16 cellular contexts compared by ENCODE assay signal in the genomic region with DNA sequence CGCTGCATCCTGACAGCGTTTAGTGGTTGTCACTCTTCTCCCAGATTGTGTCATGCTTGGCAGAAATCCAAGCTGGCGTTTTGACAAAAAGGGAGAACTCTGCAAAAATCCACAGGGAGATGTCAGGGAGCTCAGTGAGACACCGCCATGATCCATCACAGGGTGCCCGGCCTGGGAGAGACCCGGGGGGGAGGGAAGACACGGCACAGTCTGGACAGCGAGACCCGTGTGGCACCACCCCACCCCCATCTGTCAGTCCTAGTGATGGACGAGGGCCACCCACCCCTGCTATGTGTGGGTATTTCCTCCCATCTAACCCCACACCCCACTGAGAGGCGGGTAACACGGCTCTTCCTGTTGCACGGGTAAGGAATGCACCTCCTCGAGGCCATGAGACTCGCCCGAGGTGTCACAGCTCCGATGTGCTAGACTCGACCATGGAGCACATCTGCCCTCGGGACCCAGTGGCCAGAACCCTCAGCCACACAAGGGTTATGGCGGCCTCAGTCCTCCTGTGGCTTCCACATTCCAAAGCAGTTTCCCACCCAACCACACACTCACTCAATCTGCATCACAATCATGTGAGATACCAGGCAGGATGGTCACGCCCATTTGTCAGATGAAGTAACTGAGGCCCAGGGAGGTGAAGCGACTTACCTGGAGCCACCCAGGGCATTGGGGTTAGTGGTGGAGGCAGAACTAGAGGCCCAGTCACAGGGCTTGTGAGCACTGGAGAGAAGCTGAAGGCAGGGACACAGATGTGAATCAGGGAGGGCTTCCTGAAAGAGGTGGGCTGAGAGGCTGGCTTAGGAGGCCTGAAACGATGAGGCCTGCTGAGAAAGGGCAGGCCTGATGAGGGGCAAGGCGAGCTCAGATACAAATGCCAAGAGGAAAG.
DNase-seq lines count a peak whose midpoint lies in the region; ATAC-seq and TF ChIP-seq lines count a peak whose summit lies in the region.
"Had no signal": no experiment of that assay in that cellular context is flagged by ENCODE, and none has a peak within 500 bp of the region (broad histone marks: within the 10 kb centered on the region; RNA-seq: fewer than 3 reads in every experiment).

No MANE protein-coding gene starts in this region.

- no peaks in the 10 kb centered on the region for H3K4me1 Mint-ChIP-seq in activated T-helper 17 cell treated with anti-CD3 and anti-CD28 coated beads, Interleukin-2, amount 50 U/mL, for 72 hours
- H3K4me1 Mint-ChIP-seq in activated T-cell treated with anti-CD3 and anti-CD28 coated beads, Interleukin-2, amount 50 U/mL, for 24 hours (ENCODE audit: low read depth) = no peaks in the 10 kb centered on the region
- H3K4me1 Mint-ChIP-seq: stimulated activated naive CD8-positive, alpha-beta T cell treated with anti-CD3 and anti-CD28 coated beads, Interleukin-15, amount 100 ng/mL, for 72 hours had no signal

- intact Hi-C loops in esophagus muscularis mucosa (cut with DNase I) (no loop called here), cardiac septum (cut with DNase I) (no loop called here)

- H3K36me3 Mint-ChIP-seq in activated T-helper 17 cell treated with anti-CD3 and anti-CD28 coated beads, Interleukin-2, amount 50 U/mL, for 72 hours (ENCODE audit: low read depth) = no peaks in the 10 kb centered on the region
- H3K36me3 Mint-ChIP-seq in activated T-cell treated with anti-CD3 and anti-CD28 coated beads, Interleukin-2, amount 50 U/mL, for 24 hours (ENCODE audit: low read depth) = no peaks in the 10 kb centered on the region

- TF ChIP-seq CTCF in esophagus muscularis mucosa (IDR thresholded peaks at IDR 0.05) = no peak

- H3K4me1 ChIP-seq in esophagus muscularis mucosa = peaks cover 0 to 3% (median 0%) of the 10 kb centered on the region in 4 donors
- H3K4me1 ChIP-seq: body of pancreas had no signal

- no peaks in the 10 kb centered on the region for H3K9me3 ChIP-seq in esophagus muscularis mucosa
- H3K9me3 ChIP-seq: body of pancreas had no signal

- peaks cover 0 to 32% (median 3%) of the 10 kb centered on the region in 4 donors for H3K27me3 ChIP-seq in esophagus muscularis mucosa
- H3K27me3 ChIP-seq: body of pancreas, Peyer's patch had no signal

- 36% methylated on average over 23 of the region's 24 CpGs for WGBS in esophagus muscularis mucosa

- no peak overlapping the region for H3K27ac Mint-ChIP-seq in activated T-helper 17 cell treated with anti-CD3 and anti-CD28 coated beads, Interleukin-2, amount 50 U/mL, for 72 hours
- H3K27ac Mint-ChIP-seq in activated T-cell treated with anti-CD3 and anti-CD28 coated beads, Interleukin-2, amount 50 U/mL, for 24 hours = no peak overlapping the region
- H3K27ac Mint-ChIP-seq: stimulated activated naive CD8-positive, alpha-beta T cell treated with anti-CD3 and anti-CD28 coated beads, Interleukin-15, amount 100 ng/mL, for 72 hours had no signal

- H3K9me3 Mint-ChIP-seq in activated T-helper 17 cell treated with anti-CD3 and anti-CD28 coated beads, Interleukin-2, amount 50 U/mL, for 72 hours = peaks cover 5% of the 10 kb centered on the region
- H3K9me3 Mint-ChIP-seq in activated T-cell treated with anti-CD3 and anti-CD28 coated beads, Interleukin-2, amount 50 U/mL, for 24 hours = peaks cover 7% of the 10 kb centered on the region

- no peak for TF ChIP-seq POLR2A in esophagus muscularis mucosa (IDR thresholded peaks at IDR 0.05; ENCODE audit: low read depth)

- peak in 2 of 3 experiments; percentile 25 to 65 for DNase-seq in NCI-H1417 (lab: John Stamatoyannopoulos, UW)
- no peak for DNase-seq in NCI-H1417 treated with DMSO at 0.1 percent for 48 hours (lab: John Stamatoyannopoulos, UW)
- peak; percentile 78 for DNase-seq in NCI-H2227 (lab: John Stamatoyannopoulos, UW; ENCODE audit: unreplicated experiment)
- peak; percentile 83 for DNase-seq in esophagus muscularis mucosa (ENCODE audit: extremely low spot score)
- DNase-seq in pons (ENCODE audit: low spot score) = peak; percentile 8
- no peak for DNase-seq in cardiac septum (ENCODE audit: low spot score)
- DNase-seq in activated T-cell treated with anti-CD3 and anti-CD28 coated beads, Interleukin-2, amount 50 U/mL, for 24 hours = no peak
- DNase-seq: 8988T; body of pancreas; DMS79; MV-4-11; stimulated activated naive CD8-positive, alpha-beta T cell treated with anti-CD3 and anti-CD28 coated beads, Interleukin-15, amount 100 ng/mL, for 72 hours had no signal

- ATAC-seq in activated T-helper 17 cell treated with anti-CD3 and anti-CD28 coated beads, Interleukin-2, amount 50 U/mL, for 72 hours (replicated peaks) = no peak
- ATAC-seq: body of pancreas; stimulated activated naive CD8-positive, alpha-beta T cell treated with anti-CD3 and anti-CD28 coated beads, Interleukin-15, amount 100 ng/mL, for 72 hours had no signal

- H3K4me3 ChIP-seq in esophagus muscularis mucosa = no peak overlapping the region
- H3K4me3 ChIP-seq: body of pancreas, Peyer's patch had no signal

- no peak overlapping the region for H3K4me3 Mint-ChIP-seq in activated T-helper 17 cell treated with anti-CD3 and anti-CD28 coated beads, Interleukin-2, amount 50 U/mL, for 72 hours
- no peak overlapping the region for H3K4me3 Mint-ChIP-seq in activated T-cell treated with anti-CD3 and anti-CD28 coated beads, Interleukin-2, amount 50 U/mL, for 24 hours
- H3K4me3 Mint-ChIP-seq: stimulated activated naive CD8-positive, alpha-beta T cell treated with anti-CD3 and anti-CD28 coated beads, Interleukin-15, amount 100 ng/mL, for 72 hours had no signal

- H3K27ac ChIP-seq in esophagus muscularis mucosa (replicated peaks in 1 of 4) = no peak overlapping the region
- H3K27ac ChIP-seq: body of pancreas, epithelial cell of prostate, Peyer's patch, VCaP had no signal

- TF ChIP-seq EP300 in esophagus muscularis mucosa (IDR thresholded peaks at IDR 0.05) = no peak

- H3K36me3 ChIP-seq in esophagus muscularis mucosa = no peaks in the 10 kb centered on the region
- H3K36me3 ChIP-seq: Peyer's patch had no signal

- H3K27me3 Mint-ChIP-seq in activated T-helper 17 cell treated with anti-CD3 and anti-CD28 coated beads, Interleukin-2, amount 50 U/mL, for 72 hours = peaks cover 19% of the 10 kb centered on the region
- peaks cover 12% of the 10 kb centered on the region for H3K27me3 Mint-ChIP-seq in activated T-cell treated with anti-CD3 and anti-CD28 coated beads, Interleukin-2, amount 50 U/mL, for 24 hours
- H3K27me3 Mint-ChIP-seq: stimulated activated naive CD8-positive, alpha-beta T cell treated with anti-CD3 and anti-CD28 coated beads, Interleukin-15, amount 100 ng/mL, for 72 hours had no signal

Comparison
In these comparisons a context has a peak if more than half of its experiments do, and no peak if none do; other contexts are left out.
1. DNase-seq: peak in NCI-H1417 (2 of 3), NCI-H2227 (single experiment), esophagus muscularis mucosa (single experiment) and pons (single experiment); none in NCI-H1417 treated with DMSO at 0.1 percent for 48 hours (single experiment), cardiac septum (single experiment) and activated T-cell treated with anti-CD3 and anti-CD28 coated beads, Interleukin-2, amount 50 U/mL, for 24 hours (single experiment).